ENCODE assay signal across 17 cellular contexts in genomic region chr4:67546971-67547370, GRCh38. TPM values are rescaled to one million over a fixed set of nuclear protein-coding genes. Genes with fewer than 3 reads are reported as not detected.
DNase-seq lines count a peak whose midpoint lies in the region; ATAC-seq and TF ChIP-seq lines count a peak whose summit lies in the region.
"Had no signal": no experiment of that assay in that cellular context is flagged by ENCODE, and none has a peak within 500 bp of the region (broad histone marks: within the 10 kb centered on the region; RNA-seq: fewer than 3 reads in every experiment).

No MANE protein-coding gene starts in this region.

- H3K27ac ChIP-seq in mammary epithelial cell (ENCODE audit: insufficient read depth, low read depth, low read length) (no peak overlapping the region), breast epithelium (no peak overlapping the region)
- H3K27ac ChIP-seq: ascending aorta, left lung, neutrophil had no signal

- 76% methylated on average over 4 of the region's 4 CpGs for WGBS in mammary epithelial cell (ENCODE audit: low coverage, missing lambda C conversion rate)

- no peak overlapping the region for H3K9ac ChIP-seq in mammary epithelial cell (ENCODE audit: insufficient read depth, low read length)

- no TSS peak for BruUV-seq in mammary epithelial cell (replicated peaks; lab: Mats Ljungman, UMichigan)

- CTCF ChIA-PET in mammary epithelial cell (lab: Charles Lee; ENCODE audit: low non-redundant PET) = no interaction called here

- ATAC-seq in activated naive CD8-positive, alpha-beta T cell treated with anti-CD3 and anti-CD28 coated beads, Interleukin-2, amount 10 ng/mL, durations not matched to agents 7 days and 5 days (ENCODE audit: low read depth) = no peak
- ATAC-seq in GM19452 (IDR thresholded peaks at IDR 0.05; ENCODE audit: unreplicated experiment) (no peak), GM18520 (IDR thresholded peaks at IDR 0.05; ENCODE audit: unreplicated experiment) (no peak)
- ATAC-seq: left lung, T-cell had no signal

- H3K4me1 ChIP-seq in mammary epithelial cell (ENCODE audit: insufficient read depth, low read length) (peaks cover 7% of the 10 kb centered on the region), breast epithelium (peaks cover 0 to 5% of the 10 kb centered on the region in 2 donors)

- no peaks in the 10 kb centered on the region for H3K9me3 Mint-ChIP-seq in activated naive CD8-positive, alpha-beta T cell treated with anti-CD3 and anti-CD28 coated beads, Interleukin-2, amount 10 ng/mL, durations not matched to agents 7 days and 5 days
- H3K9me3 Mint-ChIP-seq in immature natural killer cell (no peaks in the 10 kb centered on the region), progenitor cell of endocrine pancreas (ENCODE audit: low read depth) (no peaks in the 10 kb centered on the region)
- H3K9me3 Mint-ChIP-seq: dendritic cell treated with granulocyte-macrophage colony-stimulating factor and Interleukin-4, amounts not matched to agents 40 ng/mL and 50 ng/mL, for 4 days; stimulated activated naive CD8-positive, alpha-beta T cell treated with anti-CD3 and anti-CD28 coated beads, Interleukin-15, Interleukin-2, amounts not matched to agents 100 ng/mL and 50 ng/mL, for 24 hours; T-cell had no signal

- H3K36me3 ChIP-seq in mammary epithelial cell (ENCODE audit: insufficient read depth, low read length) (peaks cover under 1% of the 10 kb centered on the region), breast epithelium (no peaks in the 10 kb centered on the region)
- H3K36me3 ChIP-seq: ascending aorta, left lung, neutrophil had no signal

- H3K4me3 ChIP-seq in mammary epithelial cell (replicated peaks in 1 of 3; ENCODE audit: insufficient read depth in 1 of 3, low read depth in 2 of 3, low read length in 3 of 3) = no peak overlapping the region
- no peak overlapping the region for H3K4me3 ChIP-seq in breast epithelium
- H3K4me3 ChIP-seq: ascending aorta, left lung had no signal

- H3K4me3 Mint-ChIP-seq in activated naive CD8-positive, alpha-beta T cell treated with anti-CD3 and anti-CD28 coated beads, Interleukin-2, amount 10 ng/mL, durations not matched to agents 7 days and 5 days = peak overlapping the region; percentile 52
- H3K4me3 Mint-ChIP-seq in immature natural killer cell (peak overlapping the region in 2 of 5 donors; percentile 42 to 53), progenitor cell of endocrine pancreas (ENCODE audit: low read depth) (no peak overlapping the region)
- H3K4me3 Mint-ChIP-seq: dendritic cell treated with granulocyte-macrophage colony-stimulating factor and Interleukin-4, amounts not matched to agents 40 ng/mL and 50 ng/mL, for 4 days had no signal

- H2AFZ ChIP-seq in mammary epithelial cell (ENCODE audit: low read depth, low read length) = peak overlapping the region; percentile 43

- no peak overlapping the region for H3K27ac Mint-ChIP-seq in activated naive CD8-positive, alpha-beta T cell treated with anti-CD3 and anti-CD28 coated beads, Interleukin-2, amount 10 ng/mL, durations not matched to agents 7 days and 5 days
- H3K27ac Mint-ChIP-seq in immature natural killer cell = peak overlapping the region in 2 of 6 donors; percentile 30 to 35
- no peak overlapping the region for H3K27ac Mint-ChIP-seq in progenitor cell of endocrine pancreas
- H3K27ac Mint-ChIP-seq: dendritic cell treated with granulocyte-macrophage colony-stimulating factor and Interleukin-4, amounts not matched to agents 40 ng/mL and 50 ng/mL, for 4 days; stimulated activated naive CD8-positive, alpha-beta T cell treated with anti-CD3 and anti-CD28 coated beads, Interleukin-15, Interleukin-2, amounts not matched to agents 100 ng/mL and 50 ng/mL, for 24 hours; T-cell had no signal

- peaks cover 16% of the 10 kb centered on the region for H3K36me3 Mint-ChIP-seq in activated naive CD8-positive, alpha-beta T cell treated with anti-CD3 and anti-CD28 coated beads, Interleukin-2, amount 10 ng/mL, durations not matched to agents 7 days and 5 days
- no peaks in the 10 kb centered on the region for H3K36me3 Mint-ChIP-seq in immature natural killer cell
- H3K36me3 Mint-ChIP-seq in progenitor cell of endocrine pancreas (ENCODE audit: insufficient read depth) = no peaks in the 10 kb centered on the region

- H3K4me1 Mint-ChIP-seq in activated naive CD8-positive, alpha-beta T cell treated with anti-CD3 and anti-CD28 coated beads, Interleukin-2, amount 10 ng/mL, durations not matched to agents 7 days and 5 days = peaks cover 24% of the 10 kb centered on the region
- H3K4me1 Mint-ChIP-seq in immature natural killer cell (peaks cover 24 to 36% of the 10 kb centered on the region in 2 donors), progenitor cell of endocrine pancreas (ENCODE audit: low read depth) (peaks cover 9% of the 10 kb centered on the region)

- dilution Hi-C loops in mammary epithelial cell (cut with HindIII; ENCODE audit: low sequenced_read_pairs) = no loop called here

- POLR2A ChIA-PET in activated naive CD8-positive, alpha-beta T cell treated with anti-CD3 and anti-CD28 coated beads, Interleukin-2, amount 10 ng/mL, durations not matched to agents 7 days and 5 days (lab: Charles Lee) = interaction anchor here (2.5 to 2.7 kb wide), 2 partner anchors 11 to 154 kb away, joined by 14 to 18 read pairs; partner anchors contain the start of genes STAP1 and UBA6

- H3K27me3 ChIP-seq in mammary epithelial cell (ENCODE audit: insufficient read depth, low read length) (no peaks in the 10 kb centered on the region), breast epithelium (no peaks in the 10 kb centered on the region)
- H3K27me3 ChIP-seq: ascending aorta, left lung, neutrophil had no signal

- DNase-seq in mammary epithelial cell (no peak), breast epithelium (ENCODE audit: low spot score in 2 of 2) (no peak), midbrain (lab: John Stamatoyannopoulos, UW) (peak; percentile 34), immature natural killer cell (no peak), progenitor cell of endocrine pancreas (ENCODE audit: low spot score, unreplicated experiment) (no peak)
- DNase-seq in activated naive CD8-positive, alpha-beta T cell treated with anti-CD3 and anti-CD28 coated beads, Interleukin-2, amount 10 ng/mL, durations not matched to agents 7 days and 5 days = no peak
- DNase-seq: DMS79, left lung, NCI-H1694 treated with DMSO at 0.1 percent for 48 hours, T-cell had no signal

- in situ Hi-C loops in mammary epithelial cell (cut with MboI; ENCODE audit: low sequenced_read_pairs in 2 of 2) = no loop called here

- TF ChIP-seq POLR2A in breast epithelium (IDR thresholded peaks at IDR 0.05) = no peak

- H3K9me3 ChIP-seq in mammary epithelial cell (replicated peaks; ENCODE audit: insufficient read depth, low read length) (no peaks in the 10 kb centered on the region), breast epithelium (no peaks in the 10 kb centered on the region)
- H3K9me3 ChIP-seq: ascending aorta, left lung, neutrophil had no signal

- TF ChIP-seq CTCF in mammary epithelial cell (conservative IDR thresholded peaks at IDR 0.05 in 1 of 2, IDR thresholded peaks at IDR 0.05 in 1 of 2; ENCODE audit: extremely low read depth in 1 of 2, insufficient read depth in 1 of 2, low read depth in 1 of 2, low read length in 2 of 2) = no peak
- no peak for TF ChIP-seq CTCF in breast epithelium (IDR thresholded peaks at IDR 0.05)
- TF ChIP-seq CTCF in progenitor cell of endocrine pancreas (IDR thresholded peaks at IDR 0.05; ENCODE audit: unreplicated experiment) = no peak

- no peak overlapping the region for H3K4me2 ChIP-seq in mammary epithelial cell (ENCODE audit: insufficient read depth, low read depth, low read length)

- H3K27me3 Mint-ChIP-seq in activated naive CD8-positive, alpha-beta T cell treated with anti-CD3 and anti-CD28 coated beads, Interleukin-2, amount 10 ng/mL, durations not matched to agents 7 days and 5 days = peaks cover 2% of the 10 kb centered on the region
- peaks cover 4 to 8% (median 6%) of the 10 kb centered on the region in 3 donors for H3K27me3 Mint-ChIP-seq in immature natural killer cell (ENCODE audit: low read depth in 3 of 3)
- no peaks in the 10 kb centered on the region for H3K27me3 Mint-ChIP-seq in progenitor cell of endocrine pancreas
- H3K27me3 Mint-ChIP-seq: dendritic cell treated with granulocyte-macrophage colony-stimulating factor and Interleukin-4, amounts not matched to agents 40 ng/mL and 50 ng/mL, for 4 days; stimulated activated naive CD8-positive, alpha-beta T cell treated with anti-CD3 and anti-CD28 coated beads, Interleukin-15, Interleukin-2, amounts not matched to agents 100 ng/mL and 50 ng/mL, for 24 hours; T-cell had no signal

- H4K20me1 ChIP-seq in mammary epithelial cell (ENCODE audit: insufficient read depth, low read length) = no peaks in the 10 kb centered on the region

- H3K79me2 ChIP-seq in mammary epithelial cell (ENCODE audit: insufficient read depth, low read length) = peaks cover 33% of the 10 kb centered on the region

- intact Hi-C loops in mammary epithelial cell (cut with micrococcal nuclease) (loop anchor here (5.0 kb wide), 4 partner anchors 75 to 365 kb away; partner anchors contain the start of gene UBA6), breast epithelium (cut with DNase I; ENCODE audit: low total_unique reads) (no loop called here)

RNA-seq across cellular contexts. Expression of gene CENPC, which starts 1.7 kb away (rescaled TPM):
- total RNA-seq in mammary epithelial cell = 10 to 100 TPM; 12.3 to 13.0 TPM
- 3.0 TPM for polyA plus RNA-seq in mammary epithelial cell
- 4.9 TPM for polyA minus RNA-seq in mammary epithelial cell
- total RNA-seq in breast epithelium = 10 to 100 TPM; 30.7 to 67.6 (median 45.9) TPM
- 10 to 100 TPM; 50.0 to 50.6 TPM for total RNA-seq in activated naive CD8-positive, alpha-beta T cell treated with anti-CD3 and anti-CD28 coated beads, Interleukin-2, amount 10 ng/mL, durations not matched to agents 7 days and 5 days
- 10 to 100 TPM in 2 of 3 donors, 1 to 10 TPM in 1; 6.6 to 21.9 (median 14.2) TPM for polyA plus RNA-seq in immature natural killer cell
- total RNA-seq in progenitor cell of endocrine pancreas = 25.2 and 26.4 TPM in 2 replicates

RNA-seq across cellular contexts. Expression of gene STAP1, which starts 11.6 kb away (rescaled TPM):
- not detected for total RNA-seq in mammary epithelial cell
- polyA plus RNA-seq in mammary epithelial cell = not detected
- not detected for polyA minus RNA-seq in mammary epithelial cell
- total RNA-seq in breast epithelium = under 1 TPM in 1 of 3 donors, not detected in 2; 0.32 TPM
- total RNA-seq in activated naive CD8-positive, alpha-beta T cell treated with anti-CD3 and anti-CD28 coated beads, Interleukin-2, amount 10 ng/mL, durations not matched to agents 7 days and 5 days = 10 to 100 TPM; 27.8 to 28.4 TPM
- polyA plus RNA-seq in immature natural killer cell = 10 to 100 TPM; 11.4 to 20.8 (median 19.1) TPM
- total RNA-seq in progenitor cell of endocrine pancreas = not detected in 2 replicates
- total RNA-seq: ascending aorta, NCI-H460 had no signal

Comparison
In these comparisons a context has a peak if more than half of its experiments do, and no peak if none do; other contexts are left out.
1. RNA of gene STAP1, which starts 11.6 kb away (total RNA-seq): 27.8 to 28.4 TPM in activated naive CD8-positive, alpha-beta T cell treated with anti-CD3 and anti-CD28 coated beads, Interleukin-2, amount 10 ng/mL, durations not matched to agents 7 days and 5 days; 0.32 TPM in breast epithelium, not detected in mammary epithelial cell and not detected in progenitor cell of endocrine pancreas; every median in the first group is over 10 times any median in the second.